ENCODE assay signal across 8 cellular contexts in the genomic region with DNA sequence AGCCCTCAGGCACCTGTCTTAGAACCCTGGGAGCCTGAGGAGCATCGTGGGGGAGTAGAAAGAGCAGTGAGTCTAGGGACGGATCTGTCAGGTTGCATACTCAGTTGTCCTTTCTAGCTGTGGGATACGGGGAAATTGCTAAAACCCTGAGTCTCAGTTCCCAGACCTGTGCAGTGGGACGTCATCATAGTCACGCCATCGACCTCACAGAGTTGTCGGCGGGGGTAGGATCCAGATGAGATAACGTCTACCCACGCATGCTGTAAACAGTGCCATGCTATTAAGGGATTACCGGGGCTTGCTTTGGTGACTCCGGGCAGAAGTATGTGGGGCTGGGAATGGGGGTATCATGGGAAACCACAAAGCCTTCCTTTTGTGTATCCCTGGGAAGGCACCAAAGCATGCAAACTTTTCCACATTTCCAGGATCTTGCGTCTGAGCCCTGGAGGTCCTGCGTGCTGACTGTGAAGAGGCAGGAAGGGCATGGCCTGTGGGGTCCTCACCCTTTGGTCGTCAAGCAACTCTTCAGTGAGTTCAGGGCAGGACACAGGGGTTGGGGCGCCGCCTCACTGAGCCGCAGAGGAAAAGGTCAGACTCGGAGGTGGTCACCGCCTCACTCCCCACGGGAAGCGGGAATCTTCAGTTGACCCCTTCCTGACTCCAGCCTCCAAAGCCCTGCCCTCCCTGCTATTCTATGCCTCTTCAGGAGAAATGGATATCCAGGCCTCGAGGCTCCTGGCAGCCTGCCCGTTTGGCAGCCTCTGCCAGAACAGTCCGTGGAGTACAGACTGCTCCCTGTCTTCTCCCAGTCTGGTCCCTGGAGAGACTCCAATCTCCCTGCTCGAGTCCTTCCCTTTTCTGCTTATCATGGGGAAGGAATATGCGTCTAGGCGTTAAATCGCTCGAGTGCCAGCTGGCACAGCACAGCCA.
DNase-seq lines count a peak whose midpoint lies in the region; ATAC-seq and TF ChIP-seq lines count a peak whose summit lies in the region.

No MANE protein-coding gene starts in this region.

- ATAC-seq in IMR-90 (ENCODE audit: low read depth) (peak; percentile 74), SK-N-SH treated with all-trans-retinoic acid at 6 μM for 48 hours (peak; percentile 92), GM19324 (IDR thresholded peaks at IDR 0.05; ENCODE audit: low FRiP score, unreplicated experiment) (no peak)

- TF ChIP-seq EP300 in ovary (IDR thresholded peaks at IDR 0.05): peak; percentile 97

- peaks cover 0 to 7% of the 10 kb centered on the region in 2 experiments; a peak in 2 of 4 replicates for H3K79me1 ChIP-seq in IMR-90 (ENCODE audit: low read depth in 1 of 2, low read length in 2 of 2)

- CTCF ChIA-PET in IMR-90 (lab: Yijun Ruan, JAX): interaction anchor here (0.6 to 2.1 kb wide), 12 partner anchors 91 to 275 kb away, joined by 3 to 15 read pairs (median 4); no protein-coding TSS in a partner anchor

- TF ChIP-seq CTCF in IMR-90 (conservative IDR thresholded peaks at IDR 0.05; ENCODE audit: low read depth, low read length) (no peak), foreskin fibroblast (IDR thresholded peaks at IDR 0.05; ENCODE audit: low read depth, low read length) (no peak), ovary (IDR thresholded peaks at IDR 0.05) (no peak)

- H3K36me3 ChIP-seq in IMR-90 (ENCODE audit: control insufficient read depth, insufficient read depth, low read length) (no peaks in the 10 kb centered on the region), ovary (no peaks in the 10 kb centered on the region)

- H3K27ac ChIP-seq in IMR-90 (ENCODE audit: insufficient read depth, low read length): peak overlapping the region; percentile 79
- H3K27ac ChIP-seq in ovary: peak overlapping the region; percentile 74 to 85

- TF ChIP-seq RAD21 in IMR-90 (IDR thresholded peaks at IDR 0.05; ENCODE audit: low read length): peak; percentile 55

- H3K23ac ChIP-seq in IMR-90 (ENCODE audit: low read depth, low read length): peak overlapping the region; percentile 71

- intact Hi-C loops in IMR-90 (cut with micrococcal nuclease): loop anchor here (1.0 to 10.0 kb wide), 6 partner anchors 121 to 924 kb away; no protein-coding TSS in a partner anchor
- intact Hi-C loops in ovary (cut with DNase I): loop anchor here (1.0 to 10.0 kb wide), 10 partner anchors 116 to 1556 kb away; no protein-coding TSS in a partner anchor

- BruUV-seq in IMR-90 (replicated peaks; lab: Mats Ljungman, UMichigan): no TSS peak

- POLR2A ChIA-PET in IMR-90 (lab: Charles Lee; ENCODE audit: unreplicated experiment): interaction anchor here (0.7 kb wide), 1 partner anchor 182 kb away, joined by 3 read pairs; no protein-coding TSS in a partner anchor

- peak overlapping the region; percentile 90 for H2BK20ac ChIP-seq in IMR-90 (ENCODE audit: low read depth, low read length)

- DNase-seq in IMR-90 (peak; percentile 100), foreskin fibroblast (peak; percentile 97 to 98), ovary (peak; percentile 96 to 99 (median 97)), NOMO-1 treated with DMSO at 0.1 percent for 48 hours (lab: John Stamatoyannopoulos, UW; ENCODE audit: unreplicated experiment) (no peak)
- no peak for DNase-seq in NK-92 treated with Interleukin-12 subunit alpha and Interleukin-12 subunit beta, amount 100 ng/mL, for 24 hours (lab: John Stamatoyannopoulos, UW)
- no peak for DNase-seq in activated T-cell treated with anti-CD3 and anti-CD28 coated beads, Interleukin-2, amount 50 U/mL, for 1 hour

- H3K9me3 ChIP-seq in IMR-90 (ENCODE audit: control insufficient read depth, insufficient read depth, low read length) (no peaks in the 10 kb centered on the region), ovary (no peaks in the 10 kb centered on the region)

- H4K8ac ChIP-seq in IMR-90 (ENCODE audit: low read depth in 2 of 2, low read length in 2 of 2): peak overlapping the region; percentile 41 to 79

- H2AK5ac ChIP-seq in IMR-90 (ENCODE audit: low read depth, low read length): peak overlapping the region; percentile 93

- dilution Hi-C loops in IMR-90 (cut with HindIII; ENCODE audit: low sequenced_read_pairs, unreplicated experiment): no loop called here

- H3K27me3 ChIP-seq in IMR-90 (ENCODE audit: control insufficient read depth, insufficient read depth, low read length) (no peaks in the 10 kb centered on the region), ovary (no peaks in the 10 kb centered on the region)

- peak overlapping the region; percentile 1; the same call in 1 of the 2 replicates for H3K4me3 ChIP-seq in IMR-90 (ENCODE audit: insufficient read depth, low read depth, low read length)
- H3K4me3 ChIP-seq in foreskin fibroblast (ENCODE audit: low read depth in 1 of 2, low read length in 2 of 2): peak overlapping the region; percentile 24 to 27
- H3K4me3 ChIP-seq in ovary: no peak overlapping the region

- H2BK5ac ChIP-seq in IMR-90 (ENCODE audit: low read depth, low read length, poor library complexity, severe bottlenecking): peak overlapping the region; percentile 87

- H4K5ac ChIP-seq in IMR-90 (ENCODE audit: low read depth, low read length): peak overlapping the region; percentile 60

- peak overlapping the region; percentile 74 for H3K4me2 ChIP-seq in IMR-90 (ENCODE audit: low read depth, low read length)

- H3K56ac ChIP-seq in IMR-90 (ENCODE audit: extremely low read depth, insufficient read depth, low read length): peak overlapping the region; percentile 94

- TF ChIP-seq POLR2A in IMR-90 (IDR thresholded peaks at IDR 0.05; ENCODE audit: low read depth, low read length) (peak; percentile 81), ovary (IDR thresholded peaks at IDR 0.05) (no peak)

- peak overlapping the region; percentile 91 for H2BK120ac ChIP-seq in IMR-90 (ENCODE audit: low read depth, low read length)

- H3K18ac ChIP-seq in IMR-90 (ENCODE audit: low read depth, low read length): peak overlapping the region; percentile 79

- H2AFZ ChIP-seq in IMR-90 (replicated peaks; ENCODE audit: low read length, poor library complexity): peak overlapping the region; percentile 71

- H3K4me1 ChIP-seq in IMR-90 (ENCODE audit: control insufficient read depth, insufficient read depth, low read length) (peaks cover 17% of the 10 kb centered on the region), ovary (ENCODE audit: insufficient read depth) (peaks cover 11% of the 10 kb centered on the region)

- peak overlapping the region; percentile 10 for H2AK9ac ChIP-seq in IMR-90 (replicated peaks; ENCODE audit: low read depth, low read length, poor library complexity)

- H3K14ac ChIP-seq in IMR-90 (replicated peaks; ENCODE audit: low read depth, low read length): peak overlapping the region; percentile 75

- peaks cover 6% of the 10 kb centered on the region for H3K9me1 ChIP-seq in IMR-90 (ENCODE audit: insufficient read depth, low read length)

- WGBS in IMR-90 (ENCODE audit: extremely low coverage in 2 of 2, insufficient read length in 1 of 2), 2 experiments: 0% methylated on average over 4 of the region's 30 CpGs; no CpG with 5 or more reads in 1 of the 2 experiments
- 4 to 7% (median 7%) methylated on average over 29 to 30 of the region's 30 CpGs for WGBS in ovary, 3 donors

- no peaks in the 10 kb centered on the region for H4K20me1 ChIP-seq in IMR-90 (ENCODE audit: insufficient read depth, low read length)

- H2BK15ac ChIP-seq in IMR-90 (ENCODE audit: low read depth, low read length): peak overlapping the region; percentile 65; the same call in 1 of the 3 replicates

- peak overlapping the region; percentile 95 for H3K4ac ChIP-seq in IMR-90 (ENCODE audit: low read depth, low read length)

- peak overlapping the region; percentile 94 for H4K91ac ChIP-seq in IMR-90 (ENCODE audit: insufficient read depth, low read depth, low read length)

- H3K9ac ChIP-seq in IMR-90 (ENCODE audit: low read depth, low read length): peak overlapping the region; percentile 82

- in situ Hi-C loops in IMR-90 (cut with MboI; ENCODE audit: low sequenced_read_pairs): loop anchor here (5.0 to 25.0 kb wide), 4 partner anchors 189 to 639 kb away; a partner anchor contains a TSS

TF ChIP-seq in IMR-90, 13 proteins besides CTCF, POLR2A, EP300 and RAD21 (continues in another document):
- TF ChIP-seq, protein P1, sequence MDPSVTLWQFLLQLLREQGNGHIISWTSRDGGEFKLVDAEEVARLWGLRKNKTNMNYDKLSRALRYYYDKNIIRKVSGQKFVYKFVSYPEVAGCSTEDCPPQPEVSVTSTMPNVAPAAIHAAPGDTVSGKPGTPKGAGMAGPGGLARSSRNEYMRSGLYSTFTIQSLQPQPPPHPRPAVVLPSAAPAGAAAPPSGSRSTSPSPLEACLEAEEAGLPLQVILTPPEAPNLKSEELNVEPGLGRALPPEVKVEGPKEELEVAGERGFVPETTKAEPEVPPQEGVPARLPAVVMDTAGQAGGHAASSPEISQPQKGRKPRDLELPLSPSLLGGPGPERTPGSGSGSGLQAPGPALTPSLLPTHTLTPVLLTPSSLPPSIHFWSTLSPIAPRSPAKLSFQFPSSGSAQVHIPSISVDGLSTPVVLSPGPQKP (IDR thresholded peaks at IDR 0.05; ENCODE audit: borderline replicate concordance, low read depth, low read length): no peak
- TF ChIP-seq CEBPB (IDR thresholded peaks at IDR 0.05; ENCODE audit: low read depth, low read length) (peak; percentile 75), CHD1 (IDR thresholded peaks at IDR 0.05; ENCODE audit: low read depth, low read length) (peak; percentile 92)

TF ChIP-seq in SK-N-SH treated with all-trans-retinoic acid at 6 μM for 48 hours, 23 proteins besides CTCF, POLR2A, EP300 and RAD21:
- TF ChIP-seq ZFP30 (CRISPR knock-in tag; IDR thresholded peaks at IDR 0.05): no peak
- TF ChIP-seq TOX (CRISPR knock-in tag; IDR thresholded peaks at IDR 0.05; ENCODE audit: borderline replicate concordance): peak; percentile 90
- TF ChIP-seq BACH2 (CRISPR knock-in tag; IDR thresholded peaks at IDR 0.05; ENCODE audit: borderline replicate concordance): no peak
- 0 out of 2 replicates have a peak, but pooled peaks have one; percentile 15 for TF ChIP-seq TCF4 (CRISPR knock-in tag; IDR thresholded peaks at IDR 0.05; ENCODE audit: borderline replicate concordance)
- TF ChIP-seq ZC3H10 (CRISPR knock-in tag; IDR thresholded peaks at IDR 0.05): peak; percentile 35; the same call in 1 of the 2 replicates
TF ChIP-seq in SK-N-SH treated with all-trans-retinoic acid at 6 μM for 48 hours: peak in this region for 3.

Comparison
In these comparisons a context has a peak if more than half of its experiments do, and no peak if none do; other contexts are left out.
1. DNase-seq: peak in IMR-90 (single experiment), foreskin fibroblast (2 of 2) and ovary (5 of 5); none in NK-92 treated with Interleukin-12 subunit alpha and Interleukin-12 subunit beta, amount 100 ng/mL, for 24 hours (single experiment), activated T-cell treated with anti-CD3 and anti-CD28 coated beads, Interleukin-2, amount 50 U/mL, for 1 hour (single experiment) and NOMO-1 treated with DMSO at 0.1 percent for 48 hours (single experiment).